13 cellular contexts compared by ENCODE assay signal in the genomic region with DNA sequence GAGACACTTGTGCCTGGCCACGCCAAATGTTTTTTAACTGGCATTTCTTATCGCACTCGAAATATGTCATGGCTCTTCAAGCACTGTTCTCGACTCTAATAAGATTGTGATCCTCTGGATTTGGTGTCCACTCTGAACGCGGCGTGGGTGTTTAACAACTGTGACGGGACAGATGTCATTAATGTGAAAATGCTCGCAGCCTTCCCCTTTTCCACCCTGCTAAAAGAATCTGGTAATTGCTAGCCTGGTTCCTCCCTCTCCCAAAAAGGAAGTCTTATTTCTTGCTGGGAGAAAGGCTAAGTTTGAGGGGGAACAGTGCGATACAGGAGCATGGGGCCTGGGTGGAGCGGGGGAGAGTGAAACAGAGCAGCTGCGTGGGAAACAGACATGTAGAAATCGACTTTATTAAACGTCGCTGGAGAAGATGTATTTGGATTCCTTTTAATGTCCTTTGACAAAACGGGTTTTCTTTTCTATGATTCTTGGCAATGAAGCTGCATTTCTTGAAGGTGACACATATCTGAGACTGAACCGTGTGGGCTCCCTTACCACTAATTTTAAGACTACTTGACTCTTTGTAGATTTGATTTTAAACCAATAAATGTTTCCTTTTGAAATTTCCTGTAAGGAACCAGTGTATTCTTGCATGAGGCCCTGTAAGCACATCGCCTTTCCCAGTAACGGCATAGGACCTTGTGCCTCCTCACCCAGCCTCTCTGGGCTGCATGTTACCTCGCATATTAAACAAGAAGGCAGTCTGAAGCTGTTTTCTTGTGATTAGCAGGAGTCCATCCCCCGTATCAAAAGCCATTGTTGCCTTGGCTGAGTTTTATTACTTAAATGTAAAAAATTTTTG. TPM values are rescaled to one million over a fixed set of nuclear protein-coding genes. Genes with fewer than 3 reads are reported as not detected.
DNase-seq lines count a peak whose midpoint lies in the region; ATAC-seq and TF ChIP-seq lines count a peak whose summit lies in the region.
"Had no signal": no experiment of that assay in that cellular context is flagged by ENCODE, and none has a peak within 500 bp of the region (broad histone marks: within the 10 kb centered on the region; RNA-seq: fewer than 3 reads in every experiment).

No MANE protein-coding gene starts in this region.

- no peak overlapping the region for H3K27ac Mint-ChIP-seq in MCF 10A (ENCODE audit: low read depth, unreplicated experiment)
- no peak overlapping the region for H3K27ac Mint-ChIP-seq in glutamatergic neuron (ENCODE audit: unreplicated experiment)
- H3K27ac Mint-ChIP-seq: activated B cell treated with CpG ODN at 0.5 μM for 24 hours; activated T-helper 2 cell treated with anti-CD3 and anti-CD28 coated beads, Interferon-gamma antibody, Interleukin-2, Interleukin-4, amounts not matched to agents 10 μg/mL and 5 μg/mL and 100 μg/mL, durations not matched to agents 14 hours and 24 hours and 36 hours; CD8-positive, alpha-beta T cell had no signal

- TF ChIP-seq CTCF in MCF 10A (IDR thresholded peaks at IDR 0.05; ENCODE audit: unreplicated experiment) (no peak), glutamatergic neuron (IDR thresholded peaks at IDR 0.05; ENCODE audit: partially characterized antibody, unreplicated experiment) (no peak), Peyer's patch (IDR thresholded peaks at IDR 0.05) (no peak)

- TF ChIP-seq POLR2A in Peyer's patch (IDR thresholded peaks at IDR 0.05), result no peak

- no peaks in the 10 kb centered on the region for H3K36me3 Mint-ChIP-seq in MCF 10A (ENCODE audit: insufficient read depth, unreplicated experiment)
- no peaks in the 10 kb centered on the region for H3K36me3 Mint-ChIP-seq in glutamatergic neuron (ENCODE audit: unreplicated experiment)

- no peaks in the 10 kb centered on the region for H3K9me3 Mint-ChIP-seq in MCF 10A (ENCODE audit: unreplicated experiment)
- H3K9me3 Mint-ChIP-seq in glutamatergic neuron (ENCODE audit: unreplicated experiment), result no peaks in the 10 kb centered on the region
- H3K9me3 Mint-ChIP-seq: activated B cell treated with CpG ODN at 0.5 μM for 24 hours; activated T-helper 2 cell treated with anti-CD3 and anti-CD28 coated beads, Interferon-gamma antibody, Interleukin-2, Interleukin-4, amounts not matched to agents 10 μg/mL and 5 μg/mL and 100 μg/mL, durations not matched to agents 14 hours and 24 hours and 36 hours; CD8-positive, alpha-beta T cell; effector memory CD8-positive, alpha-beta T cell had no signal

- intact Hi-C loops in MCF 10A (cut with micrococcal nuclease) (no loop called here), left ventricle myocardium superior (cut with micrococcal nuclease) (no loop called here), sciatic nerve (cut with DNase I) (no loop called here)

- H3K4me1 ChIP-seq in Peyer's patch, result peaks cover 0 to 4% (median 0%) of the 10 kb centered on the region in 4 donors
- H3K4me1 ChIP-seq: pancreas had no signal

- H3K27me3 Mint-ChIP-seq in MCF 10A (ENCODE audit: insufficient read depth, unreplicated experiment) (no peaks in the 10 kb centered on the region), glutamatergic neuron (ENCODE audit: unreplicated experiment) (no peaks in the 10 kb centered on the region)
- H3K27me3 Mint-ChIP-seq: activated B cell treated with CpG ODN at 0.5 μM for 24 hours; effector memory CD8-positive, alpha-beta T cell had no signal

- H3K27me3 ChIP-seq in Peyer's patch, result no peaks in the 10 kb centered on the region
- H3K27me3 ChIP-seq: pancreas had no signal

- H3K36me3 ChIP-seq in Peyer's patch, result no peaks in the 10 kb centered on the region
- H3K36me3 ChIP-seq: pancreas had no signal

- no peak overlapping the region for H3K4me3 Mint-ChIP-seq in MCF 10A (ENCODE audit: unreplicated experiment)
- no peak overlapping the region for H3K4me3 Mint-ChIP-seq in glutamatergic neuron (ENCODE audit: unreplicated experiment)
- H3K4me3 Mint-ChIP-seq: activated B cell treated with CpG ODN at 0.5 μM for 24 hours; CD8-positive, alpha-beta T cell; effector memory CD8-positive, alpha-beta T cell had no signal

- H3K4me3 ChIP-seq in Peyer's patch, result no peak overlapping the region
- H3K4me3 ChIP-seq: pancreas had no signal

- peaks cover 8% of the 10 kb centered on the region for H3K4me1 Mint-ChIP-seq in MCF 10A (ENCODE audit: insufficient read depth, unreplicated experiment)
- H3K4me1 Mint-ChIP-seq in glutamatergic neuron (ENCODE audit: low read depth, unreplicated experiment), result peaks cover 4% of the 10 kb centered on the region

- ATAC-seq in left ventricle myocardium superior, result peak; percentile 62
- peak; percentile 38 for ATAC-seq in sciatic nerve
- no peak for ATAC-seq in GM18909 (IDR thresholded peaks at IDR 0.05; ENCODE audit: poor library complexity, unreplicated experiment)
- no peak for ATAC-seq in GM21360 (IDR thresholded peaks at IDR 0.05; ENCODE audit: unreplicated experiment)
- ATAC-seq: CD8-positive, alpha-beta T cell; effector memory CD8-positive, alpha-beta T cell had no signal

- DNase-seq in EL, result peak; percentile 63
- DNase-seq in MCF 10A (ENCODE audit: unreplicated experiment), result peak; percentile 26
- DNase-seq in left ventricle myocardium superior, result peak; percentile 31
- no peak for DNase-seq in sciatic nerve (ENCODE audit: low spot score)
- no peak for DNase-seq in glutamatergic neuron
- no peak for DNase-seq in Peyer's patch
- DNase-seq: activated B cell treated with CpG ODN at 0.5 μM for 24 hours; CD8-positive, alpha-beta T cell; effector memory CD8-positive, alpha-beta T cell; pancreas had no signal

- no TSS peak for BruUV-seq in MCF 10A (replicated peaks; lab: Mats Ljungman, UMichigan)

- POLR2A ChIA-PET in MCF 10A (lab: Yijun Ruan, JAX), result interaction anchor here (1.4 kb wide), 1 partner anchor 83 kb away, joined by 6 read pairs; the partner anchor contains the start of gene PGM2

- H3K27ac ChIP-seq in Peyer's patch, result peak overlapping the region in 1 of 4 donors; percentile 11
- H3K27ac ChIP-seq: pancreas had no signal

- CTCF ChIA-PET in MCF 10A (lab: Yijun Ruan, JAX), result no interaction called here

- H3K9me3 ChIP-seq in Peyer's patch, result no peaks in the 10 kb centered on the region
- H3K9me3 ChIP-seq: pancreas had no signal

RNA-seq across cellular contexts. Expression of gene TBC1D1, which starts 17.8 kb away (rescaled TPM):
- total RNA-seq in MCF 10A (2022) (36.0 and 39.5 TPM in 2 replicates), left ventricle myocardium superior (118 TPM), sciatic nerve (48.0 TPM), glutamatergic neuron (ENCODE audit: unreplicated experiment) (106 TPM), Peyer's patch (100 to 1,000 TPM in 2 of 4 donors, 10 to 100 TPM in 2; 66.2 to 120 (median 87.9) TPM)

RNA-seq across cellular contexts. Expression of gene PTTG2, which starts 51.5 kb away (rescaled TPM):
- not detected in 2 replicates for total RNA-seq in MCF 10A (2022)
- 1.0 TPM for total RNA-seq in left ventricle myocardium superior
- 1.1 TPM for total RNA-seq in sciatic nerve
- total RNA-seq in glutamatergic neuron (ENCODE audit: unreplicated experiment), result not detected
- 1 to 10 TPM in 2 of 4 donors, not detected in 2; 2.5 to 8.3 TPM for total RNA-seq in Peyer's patch
- total RNA-seq: activated T-helper 2 cell treated with anti-CD3 and anti-CD28 coated beads, Interferon-gamma antibody, Interleukin-2, Interleukin-4, amounts not matched to agents 10 μg/mL and 5 μg/mL and 100 μg/mL, durations not matched to agents 14 hours and 24 hours and 36 hours had no signal

Comparison
In these comparisons a context has a peak if more than half of its experiments do, and no peak if none do; other contexts are left out.
1. DNase-seq: peak in EL (single experiment), MCF 10A (single experiment) and left ventricle myocardium superior (single experiment); none in sciatic nerve (single experiment), glutamatergic neuron (single experiment) and Peyer's patch (0 of 3).
2. ATAC-seq: peak in left ventricle myocardium superior (single experiment) and sciatic nerve (single experiment); none in GM18909 (single experiment) and GM21360 (single experiment).